ENCODE assay signal across 1 cellular context in the genomic region with DNA sequence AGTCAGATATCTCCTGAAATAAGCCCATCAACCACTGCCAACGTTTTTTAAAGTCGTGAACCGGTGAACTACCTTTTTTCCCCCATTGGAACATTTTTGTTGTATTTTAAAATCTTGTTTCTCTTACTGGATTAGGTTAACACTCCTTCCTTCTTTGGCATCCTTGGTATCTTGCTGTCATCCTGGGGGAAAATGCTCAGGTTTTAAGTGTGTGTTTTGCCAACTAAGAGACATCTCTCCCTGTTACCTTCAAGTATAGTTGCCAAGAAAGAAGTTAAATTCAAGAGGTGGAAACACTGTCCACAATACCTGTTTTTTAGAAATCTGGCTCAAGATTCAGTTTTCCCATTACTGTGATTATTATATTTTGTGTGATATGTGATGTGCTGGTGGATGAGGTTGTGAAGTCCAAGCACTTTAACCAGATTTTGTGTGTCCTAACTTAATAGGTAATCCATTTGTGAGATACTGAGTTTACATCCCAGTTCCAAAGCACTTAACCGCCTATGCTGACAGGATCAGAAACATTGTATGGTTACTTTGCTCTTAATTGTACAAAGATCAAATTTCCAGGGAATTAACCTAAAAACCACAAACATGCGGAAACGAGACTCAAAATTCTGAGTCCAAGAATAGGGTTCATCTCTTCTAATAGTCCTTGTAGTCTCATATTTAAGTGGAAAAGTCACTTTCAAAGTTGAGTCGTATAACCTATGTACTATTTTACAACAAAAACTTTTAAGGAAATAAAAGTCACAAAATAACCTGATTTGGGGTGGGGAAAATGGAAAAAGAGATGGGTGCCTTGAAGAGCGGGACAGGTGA.
A peak's percentile ranks its signal among the peaks of the same experiment; 100 is the strongest.
TF ChIP-seq lines count a peak whose summit lies in the region.

No MANE protein-coding gene starts in this region.

TF ChIP-seq in HepG2, 621 proteins besides CTCF, POLR2A, EP300 and RAD21 (continued from another document and continues in another):
- TF ChIP-seq ZNF382 (CRISPR knock-in tag; IDR thresholded peaks at IDR 0.05; ENCODE audit: borderline replicate concordance) (no peak), ZXDC (CRISPR knock-in tag; IDR thresholded peaks at IDR 0.05) (no peak), PITX1 (CRISPR knock-in tag; IDR thresholded peaks at IDR 0.05) (peak; percentile 88), GATAD1 (CRISPR knock-in tag; IDR thresholded peaks at IDR 0.05) (peak; percentile 34; the same call in 1 of the 2 replicates), ZNF549 (CRISPR knock-in tag; IDR thresholded peaks at IDR 0.05) (no peak), PRPF4 (IDR thresholded peaks at IDR 0.05; ENCODE audit: low read depth, low read length, poor library complexity, severe bottlenecking) (no peak), REL (CRISPR knock-in tag; conservative IDR thresholded peaks at IDR 0.05) (no peak), SNAPC2 (CRISPR knock-in tag; IDR thresholded peaks at IDR 0.05) (no peak), ZSCAN21 (CRISPR knock-in tag; IDR thresholded peaks at IDR 0.05; ENCODE audit: borderline replicate concordance) (no peak), KDM4B (CRISPR knock-in tag; IDR thresholded peaks at IDR 0.05) (no peak), SMAD3 (CRISPR knock-in tag; IDR thresholded peaks at IDR 0.05) (no peak), U2AF2 (IDR thresholded peaks at IDR 0.05; ENCODE audit: low read depth, low read length) (no peak), ZNF296 (CRISPR knock-in tag; conservative IDR thresholded peaks at IDR 0.05) (no peak), NKX3-1 (CRISPR knock-in tag; IDR thresholded peaks at IDR 0.05) (no peak), KMT2B (CRISPR knock-in tag; IDR thresholded peaks at IDR 0.05) (no peak), TARDBP (CRISPR knock-in tag; IDR thresholded peaks at IDR 0.05) (no peak), ZBTB3 (CRISPR knock-in tag; IDR thresholded peaks at IDR 0.05; ENCODE audit: borderline replicate concordance, low read depth) (peak; percentile 76; the same call in 1 of the 2 replicates), TBP (CRISPR knock-in tag; IDR thresholded peaks at IDR 0.05) (no peak), SIX4 (CRISPR knock-in tag; IDR thresholded peaks at IDR 0.05) (peak; percentile 79), ZNF124 (CRISPR knock-in tag; IDR thresholded peaks at IDR 0.05) (no peak), MAX (IDR thresholded peaks at IDR 0.05) (no peak), ZNF570 (CRISPR knock-in tag; IDR thresholded peaks at IDR 0.05; ENCODE audit: borderline replicate concordance) (0 out of 2 replicates have a peak, but pooled peaks have one; percentile 60), ELK4 (CRISPR knock-in tag; IDR thresholded peaks at IDR 0.05; ENCODE audit: borderline replicate concordance) (no peak), ZNF678 (CRISPR knock-in tag; IDR thresholded peaks at IDR 0.05) (no peak)
- TF ChIP-seq, protein P1, sequence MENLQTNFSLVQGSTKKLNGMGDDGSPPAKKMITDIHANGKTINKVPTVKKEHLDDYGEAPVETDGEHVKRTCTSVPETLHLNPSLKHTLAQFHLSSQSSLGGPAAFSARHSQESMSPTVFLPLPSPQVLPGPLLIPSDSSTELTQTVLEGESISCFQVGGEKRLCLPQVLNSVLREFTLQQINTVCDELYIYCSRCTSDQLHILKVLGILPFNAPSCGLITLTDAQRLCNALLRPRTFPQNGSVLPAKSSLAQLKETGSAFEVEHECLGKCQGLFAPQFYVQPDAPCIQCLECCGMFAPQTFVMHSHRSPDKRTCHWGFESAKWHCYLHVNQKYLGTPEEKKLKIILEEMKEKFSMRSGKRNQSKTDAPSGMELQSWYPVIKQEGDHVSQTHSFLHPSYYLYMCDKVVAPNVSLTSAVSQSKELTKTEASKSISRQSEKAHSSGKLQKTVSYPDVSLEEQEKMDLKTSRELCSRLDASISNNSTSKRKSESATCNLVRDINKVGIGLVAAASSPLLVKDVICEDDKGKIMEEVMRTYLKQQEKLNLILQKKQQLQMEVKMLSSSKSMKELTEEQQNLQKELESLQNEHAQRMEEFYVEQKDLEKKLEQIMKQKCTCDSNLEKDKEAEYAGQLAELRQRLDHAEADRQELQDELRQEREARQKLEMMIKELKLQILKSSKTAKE (CRISPR knock-in tag; IDR thresholded peaks at IDR 0.05; ENCODE audit: borderline replicate concordance): no peak
- TF ChIP-seq, protein P2, sequence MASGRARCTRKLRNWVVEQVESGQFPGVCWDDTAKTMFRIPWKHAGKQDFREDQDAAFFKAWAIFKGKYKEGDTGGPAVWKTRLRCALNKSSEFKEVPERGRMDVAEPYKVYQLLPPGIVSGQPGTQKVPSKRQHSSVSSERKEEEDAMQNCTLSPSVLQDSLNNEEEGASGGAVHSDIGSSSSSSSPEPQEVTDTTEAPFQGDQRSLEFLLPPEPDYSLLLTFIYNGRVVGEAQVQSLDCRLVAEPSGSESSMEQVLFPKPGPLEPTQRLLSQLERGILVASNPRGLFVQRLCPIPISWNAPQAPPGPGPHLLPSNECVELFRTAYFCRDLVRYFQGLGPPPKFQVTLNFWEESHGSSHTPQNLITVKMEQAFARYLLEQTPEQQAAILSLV (CRISPR knock-in tag; IDR thresholded peaks at IDR 0.05; ENCODE audit: borderline replicate concordance): no peak
- TF ChIP-seq, protein P3, sequence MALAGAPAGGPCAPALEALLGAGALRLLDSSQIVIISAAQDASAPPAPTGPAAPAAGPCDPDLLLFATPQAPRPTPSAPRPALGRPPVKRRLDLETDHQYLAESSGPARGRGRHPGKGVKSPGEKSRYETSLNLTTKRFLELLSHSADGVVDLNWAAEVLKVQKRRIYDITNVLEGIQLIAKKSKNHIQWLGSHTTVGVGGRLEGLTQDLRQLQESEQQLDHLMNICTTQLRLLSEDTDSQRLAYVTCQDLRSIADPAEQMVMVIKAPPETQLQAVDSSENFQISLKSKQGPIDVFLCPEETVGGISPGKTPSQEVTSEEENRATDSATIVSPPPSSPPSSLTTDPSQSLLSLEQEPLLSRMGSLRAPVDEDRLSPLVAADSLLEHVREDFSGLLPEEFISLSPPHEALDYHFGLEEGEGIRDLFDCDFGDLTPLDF (CRISPR knock-in tag; IDR thresholded peaks at IDR 0.05): no peak
- TF ChIP-seq, protein P4, sequence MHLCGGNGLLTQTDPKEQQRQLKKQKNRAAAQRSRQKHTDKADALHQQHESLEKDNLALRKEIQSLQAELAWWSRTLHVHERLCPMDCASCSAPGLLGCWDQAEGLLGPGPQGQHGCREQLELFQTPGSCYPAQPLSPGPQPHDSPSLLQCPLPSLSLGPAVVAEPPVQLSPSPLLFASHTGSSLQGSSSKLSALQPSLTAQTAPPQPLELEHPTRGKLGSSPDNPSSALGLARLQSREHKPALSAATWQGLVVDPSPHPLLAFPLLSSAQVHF (CRISPR knock-in tag; IDR thresholded peaks at IDR 0.05): no peak
- TF ChIP-seq, protein P5, sequence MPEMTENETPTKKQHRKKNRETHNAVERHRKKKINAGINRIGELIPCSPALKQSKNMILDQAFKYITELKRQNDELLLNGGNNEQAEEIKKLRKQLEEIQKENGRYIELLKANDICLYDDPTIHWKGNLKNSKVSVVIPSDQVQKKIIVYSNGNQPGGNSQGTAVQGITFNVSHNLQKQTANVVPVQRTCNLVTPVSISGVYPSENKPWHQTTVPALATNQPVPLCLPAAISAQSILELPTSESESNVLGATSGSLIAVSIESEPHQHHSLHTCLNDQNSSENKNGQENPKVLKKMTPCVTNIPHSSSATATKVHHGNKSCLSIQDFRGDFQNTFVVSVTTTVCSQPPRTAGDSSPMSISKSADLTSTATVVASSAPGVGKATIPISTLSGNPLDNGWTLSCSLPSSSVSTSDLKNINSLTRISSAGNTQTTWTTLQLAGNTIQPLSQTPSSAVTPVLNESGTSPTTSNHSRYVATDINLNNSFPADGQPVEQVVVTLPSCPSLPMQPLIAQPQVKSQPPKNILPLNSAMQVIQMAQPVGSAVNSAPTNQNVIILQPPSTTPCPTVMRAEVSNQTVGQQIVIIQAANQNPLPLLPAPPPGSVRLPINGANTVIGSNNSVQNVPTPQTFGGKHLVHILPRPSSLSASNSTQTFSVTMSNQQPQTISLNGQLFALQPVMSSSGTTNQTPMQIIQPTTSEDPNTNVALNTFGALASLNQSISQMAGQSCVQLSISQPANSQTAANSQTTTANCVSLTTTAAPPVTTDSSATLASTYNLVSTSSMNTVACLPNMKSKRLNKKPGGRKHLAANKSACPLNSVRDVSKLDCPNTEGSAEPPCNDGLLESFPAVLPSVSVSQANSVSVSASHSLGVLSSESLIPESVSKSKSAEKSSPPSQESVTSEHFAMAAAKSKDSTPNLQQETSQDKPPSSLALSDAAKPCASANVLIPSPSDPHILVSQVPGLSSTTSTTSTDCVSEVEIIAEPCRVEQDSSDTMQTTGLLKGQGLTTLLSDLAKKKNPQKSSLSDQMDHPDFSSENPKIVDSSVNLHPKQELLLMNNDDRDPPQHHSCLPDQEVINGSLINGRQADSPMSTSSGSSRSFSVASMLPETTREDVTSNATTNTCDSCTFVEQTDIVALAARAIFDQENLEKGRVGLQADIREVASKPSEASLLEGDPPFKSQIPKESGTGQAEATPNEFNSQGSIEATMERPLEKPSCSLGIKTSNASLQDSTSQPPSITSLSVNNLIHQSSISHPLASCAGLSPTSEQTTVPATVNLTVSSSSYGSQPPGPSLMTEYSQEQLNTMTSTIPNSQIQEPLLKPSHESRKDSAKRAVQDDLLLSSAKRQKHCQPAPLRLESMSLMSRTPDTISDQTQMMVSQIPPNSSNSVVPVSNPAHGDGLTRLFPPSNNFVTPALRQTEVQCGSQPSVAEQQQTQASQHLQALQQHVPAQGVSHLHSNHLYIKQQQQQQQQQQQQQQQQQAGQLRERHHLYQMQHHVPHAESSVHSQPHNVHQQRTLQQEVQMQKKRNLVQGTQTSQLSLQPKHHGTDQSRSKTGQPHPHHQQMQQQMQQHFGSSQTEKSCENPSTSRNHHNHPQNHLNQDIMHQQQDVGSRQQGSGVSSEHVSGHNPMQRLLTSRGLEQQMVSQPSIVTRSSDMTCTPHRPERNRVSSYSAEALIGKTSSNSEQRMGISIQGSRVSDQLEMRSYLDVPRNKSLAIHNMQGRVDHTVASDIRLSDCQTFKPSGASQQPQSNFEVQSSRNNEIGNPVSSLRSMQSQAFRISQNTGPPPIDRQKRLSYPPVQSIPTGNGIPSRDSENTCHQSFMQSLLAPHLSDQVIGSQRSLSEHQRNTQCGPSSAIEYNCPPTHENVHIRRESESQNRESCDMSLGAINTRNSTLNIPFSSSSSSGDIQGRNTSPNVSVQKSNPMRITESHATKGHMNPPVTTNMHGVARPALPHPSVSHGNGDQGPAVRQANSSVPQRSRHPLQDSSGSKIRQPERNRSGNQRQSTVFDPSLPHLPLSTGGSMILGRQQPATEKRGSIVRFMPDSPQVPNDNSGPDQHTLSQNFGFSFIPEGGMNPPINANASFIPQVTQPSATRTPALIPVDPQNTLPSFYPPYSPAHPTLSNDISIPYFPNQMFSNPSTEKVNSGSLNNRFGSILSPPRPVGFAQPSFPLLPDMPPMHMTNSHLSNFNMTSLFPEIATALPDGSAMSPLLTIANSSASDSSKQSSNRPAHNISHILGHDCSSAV (CRISPR knock-in tag; IDR thresholded peaks at IDR 0.05; ENCODE audit: borderline replicate concordance): no peak
- TF ChIP-seq, protein P6, sequence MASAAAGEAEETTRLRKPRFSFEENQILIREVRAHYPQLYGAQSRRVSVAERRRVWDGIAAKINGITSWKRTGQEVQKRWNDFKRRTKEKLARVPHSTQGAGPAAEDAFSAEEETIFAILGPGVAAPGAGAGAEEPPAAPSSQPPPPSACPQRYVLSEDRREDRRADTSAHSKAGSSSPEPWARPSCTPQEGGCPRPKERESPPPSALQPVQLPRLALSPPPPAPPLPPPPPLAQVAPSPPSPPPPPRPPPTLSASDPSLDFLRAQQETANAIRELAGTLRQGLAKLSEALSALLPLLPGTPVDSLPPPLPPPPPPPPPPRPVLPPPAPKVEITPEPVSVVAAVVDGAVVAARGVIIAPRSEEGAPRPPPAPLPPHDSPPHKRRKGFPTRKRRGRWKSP (CRISPR knock-in tag; IDR thresholded peaks at IDR 0.05): no peak
- TF ChIP-seq, protein P7, sequence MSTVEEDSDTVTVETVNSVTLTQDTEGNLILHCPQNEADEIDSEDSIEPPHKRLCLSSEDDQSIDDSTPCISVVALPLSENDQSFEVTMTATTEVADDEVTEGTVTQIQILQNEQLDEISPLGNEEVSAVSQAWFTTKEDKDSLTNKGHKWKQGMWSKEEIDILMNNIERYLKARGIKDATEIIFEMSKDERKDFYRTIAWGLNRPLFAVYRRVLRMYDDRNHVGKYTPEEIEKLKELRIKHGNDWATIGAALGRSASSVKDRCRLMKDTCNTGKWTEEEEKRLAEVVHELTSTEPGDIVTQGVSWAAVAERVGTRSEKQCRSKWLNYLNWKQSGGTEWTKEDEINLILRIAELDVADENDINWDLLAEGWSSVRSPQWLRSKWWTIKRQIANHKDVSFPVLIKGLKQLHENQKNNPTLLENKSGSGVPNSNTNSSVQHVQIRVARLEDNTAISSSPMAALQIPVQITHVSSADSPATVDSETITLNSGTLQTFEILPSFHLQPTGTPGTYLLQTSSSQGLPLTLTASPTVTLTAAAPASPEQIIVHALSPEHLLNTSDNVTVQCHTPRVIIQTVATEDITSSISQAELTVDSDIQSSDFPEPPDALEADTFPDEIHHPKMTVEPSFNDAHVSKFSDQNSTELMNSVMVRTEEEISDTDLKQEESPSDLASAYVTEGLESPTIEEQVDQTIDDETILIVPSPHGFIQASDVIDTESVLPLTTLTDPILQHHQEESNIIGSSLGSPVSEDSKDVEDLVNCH (CRISPR knock-in tag; IDR thresholded peaks at IDR 0.05): no peak
